In the genomic region with DNA sequence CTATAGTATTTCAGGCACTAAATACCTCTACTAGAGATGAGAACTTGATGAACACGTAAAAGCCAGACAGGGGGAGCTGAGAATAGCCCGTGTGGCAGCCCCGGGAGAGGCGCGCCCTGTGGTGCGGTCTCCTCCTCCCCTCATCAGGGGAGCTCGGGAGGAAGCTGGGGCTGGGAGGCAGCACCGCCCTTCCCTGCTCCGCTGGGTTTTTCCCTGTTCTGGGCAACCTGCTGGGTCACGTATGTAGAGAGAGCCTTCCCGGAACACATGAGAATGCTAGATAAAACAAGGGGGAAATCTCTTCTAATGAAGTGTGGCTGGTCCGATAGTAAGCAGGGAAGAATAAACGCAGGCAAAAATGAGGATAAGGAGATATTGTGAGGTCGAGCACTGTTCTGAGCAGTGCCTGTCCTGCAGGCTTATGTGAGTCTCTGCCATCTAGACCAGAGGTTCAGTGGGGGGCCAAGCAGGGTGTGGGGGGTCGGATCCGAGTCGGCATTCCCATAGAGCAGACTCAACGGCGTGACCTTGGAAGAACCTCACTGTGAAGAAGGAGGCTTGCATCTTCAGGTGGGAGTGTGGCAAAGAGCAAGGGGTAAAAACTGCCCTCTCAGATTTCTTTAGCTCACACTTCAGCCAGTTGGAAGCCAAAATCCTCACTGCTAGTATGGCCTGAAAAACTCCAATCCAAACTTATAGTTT, we compare ENCODE assay signal across 11 cellular contexts. TPM values are rescaled to one million over a fixed set of nuclear protein-coding genes. Genes with fewer than 3 reads are reported as not detected.
DNase-seq lines count a peak whose midpoint lies in the region; ATAC-seq and TF ChIP-seq lines count a peak whose summit lies in the region.
"Had no signal": no experiment of that assay in that cellular context is flagged by ENCODE, and none has a peak within 500 bp of the region (broad histone marks: within the 10 kb centered on the region; RNA-seq: fewer than 3 reads in every experiment).

No MANE protein-coding gene starts in this region.

- H3K9me2 ChIP-seq in GM23338 (ENCODE audit: insufficient read depth) = no peaks in the 10 kb centered on the region
- no peaks in the 10 kb centered on the region for H3K9me2 ChIP-seq in PC-3 (replicated peaks; ENCODE audit: low read length)

- BruUV-seq in PC-3 (replicated peaks; lab: Mats Ljungman, UMichigan) = no TSS peak

- intact Hi-C loops in heart right ventricle (cut with DNase I) (no loop called here), PC-3 (cut with micrococcal nuclease) (no loop called here)

- H3K27ac ChIP-seq in GM23338 (ENCODE audit: low read depth) = no peak overlapping the region
- peak overlapping the region in 9 of 10 donors; percentile 14 to 74 (median 42) for H3K27ac ChIP-seq in heart right ventricle
- no peak overlapping the region for H3K27ac ChIP-seq in PC-3 (ENCODE audit: low read length)

- H3K4me1 Mint-ChIP-seq in GM23338 = peaks cover 19% of the 10 kb centered on the region

- no peak overlapping the region for H3K4me3 Mint-ChIP-seq in GM23338

- H3K9me3 ChIP-seq in heart right ventricle (peaks cover 0 to 21% (median 5%) of the 10 kb centered on the region in 11 donors), PC-3 (ENCODE audit: low read length) (no peaks in the 10 kb centered on the region)

- CTCF ChIA-PET in PC-3 (lab: Charles Lee) = no interaction called here

- no peaks in the 10 kb centered on the region for H3K9me3 Mint-ChIP-seq in GM23338

- no peak overlapping the region for H3K9ac ChIP-seq in PC-3 (ENCODE audit: low read length)

- H3K27me3 ChIP-seq in GM23338 (ENCODE audit: insufficient read depth) = no peaks in the 10 kb centered on the region
- H3K27me3 ChIP-seq in heart right ventricle = peaks cover 0 to 20% (median 0%) of the 10 kb centered on the region in 7 donors
- no peaks in the 10 kb centered on the region for H3K27me3 ChIP-seq in PC-3 (ENCODE audit: low read length)
- H3K27me3 ChIP-seq: dorsolateral prefrontal cortex had no signal

- H3K4me2 ChIP-seq in GM23338 (no peak overlapping the region), PC-3 (ENCODE audit: low read length) (no peak overlapping the region)

- TF ChIP-seq CTCF in GM23338 (conservative IDR thresholded peaks at IDR 0.05; ENCODE audit: low read depth in 2 of 2) (no peak), heart right ventricle (IDR thresholded peaks at IDR 0.05) (peak in 3 of 9 donors; percentile 17 to 31 (median 18)), PC-3 (conservative IDR thresholded peaks at IDR 0.05; ENCODE audit: low read depth, low read length) (no peak)

- H3F3A ChIP-seq in GM23338 (replicated peaks; ENCODE audit: low read depth) (no peaks in the 10 kb centered on the region), PC-3 (ENCODE audit: low read length, unreplicated experiment) (no peaks in the 10 kb centered on the region)

- no peak overlapping the region for H3K27ac Mint-ChIP-seq in GM23338

- peak; percentile 87 for ATAC-seq in GM23338
- ATAC-seq in heart right ventricle = peak; percentile 50 to 86 (median 81)
- ATAC-seq in PC-3 = no peak

- H3K36me3 ChIP-seq in GM23338 (ENCODE audit: insufficient read depth) (no peaks in the 10 kb centered on the region), heart right ventricle (no peaks in the 10 kb centered on the region), PC-3 (ENCODE audit: low read depth, low read length) (no peaks in the 10 kb centered on the region)

- POLR2A ChIA-PET in PC-3 (lab: Charles Lee; ENCODE audit: unreplicated experiment) = no interaction called here

- WGBS in heart right ventricle, 2 donors = 10 to 14% methylated on average over 19 of the region's 19 CpGs

- H3K4me3 ChIP-seq in GM23338 = no peak overlapping the region
- peak overlapping the region in 6 of 10 donors; percentile 10 to 43 (median 26) for H3K4me3 ChIP-seq in heart right ventricle
- H3K4me3 ChIP-seq in PC-3 (ENCODE audit: low read length) = no peak overlapping the region

- H3K4me1 ChIP-seq in GM23338 (ENCODE audit: insufficient read depth) (peaks cover 2% of the 10 kb centered on the region; the same call in 1 of the 2 replicates), heart right ventricle (peaks cover 12 to 59% (median 40%) of the 10 kb centered on the region in 9 donors), PC-3 (ENCODE audit: insufficient read depth, low read length) (no peaks in the 10 kb centered on the region; the same call in 1 of the 2 replicates)

- DNase-seq in GM23338 (ENCODE audit: low spot score) (peak; percentile 47), NCI-H226 (peak; percentile 42), heart right ventricle (peak; percentile 44 to 51), retina (peak; percentile 21), SIG-M5 treated with dmso at 0.1 percent for 504 hours (lab: John Stamatoyannopoulos, UW; ENCODE audit: unreplicated experiment) (no peak), PC-3 (no peak)
- no peak for DNase-seq in effector CD4-positive, alpha-beta T cell
- DNase-seq: dorsolateral prefrontal cortex, kidney glomerular epithelial cell, NCI-H2029 treated with DMSO at 0.1 percent for 48 hours, substantia nigra had no signal

- no peaks in the 10 kb centered on the region; the same call in 1 of the 2 replicates for H4K20me1 ChIP-seq in GM23338 (replicated peaks; ENCODE audit: insufficient read depth)
- H4K20me1 ChIP-seq in PC-3 (ENCODE audit: low read length) = no peaks in the 10 kb centered on the region

- H2AFZ ChIP-seq in GM23338 = no peak overlapping the region
- no peak overlapping the region for H2AFZ ChIP-seq in PC-3 (ENCODE audit: low read length)

- no peaks in the 10 kb centered on the region for H3K36me3 Mint-ChIP-seq in GM23338 (ENCODE audit: low read depth)

- peaks cover 8% of the 10 kb centered on the region for H3K27me3 Mint-ChIP-seq in GM23338 (ENCODE audit: insufficient read depth, low read depth, poor library complexity)

- H3K79me2 ChIP-seq in GM23338 (replicated peaks; ENCODE audit: insufficient read depth) (no peaks in the 10 kb centered on the region), PC-3 (ENCODE audit: low read length) (no peaks in the 10 kb centered on the region)

TF ChIP-seq in GM23338, 12 proteins besides CTCF, POLR2A, EP300 and RAD21:
- TF ChIP-seq STAT1 (IDR thresholded peaks at IDR 0.05; ENCODE audit: unreplicated experiment) (no peak), ETS1 (IDR thresholded peaks at IDR 0.05) (no peak), ZNF331 (CRISPR knock-in tag; IDR thresholded peaks at IDR 0.05; ENCODE audit: low read depth) (no peak), REST (IDR thresholded peaks at IDR 0.05; ENCODE audit: unreplicated experiment) (no peak), NANOG (IDR thresholded peaks at IDR 0.05; ENCODE audit: borderline replicate concordance) (no peak)

RNA-seq across cellular contexts. Expression of gene RPS6KA2, which starts 13.4 kb away (rescaled TPM):
- total RNA-seq in GM23338 (2014; rRNA removed; shearing (Covaris generic)) = 25.3 and 25.6 TPM in 2 replicates
- polyA plus RNA-seq in GM23338 (2016; fragmentation: Nextera tagmentation; extraction: Ambion mirVana) (9.4 and 12.5 TPM in 2 replicates), heart right ventricle (10 to 100 TPM; 20.3 to 65.2 TPM)
- total RNA-seq in heart right ventricle (10 to 100 TPM; 47.7 to 91.4 (median 76.0) TPM), PC-3 (2014; rRNA removed) (5.1 and 7.9 TPM in 2 replicates)

RNA-seq across cellular contexts. Expression of gene RAMACL, which starts 54.0 kb away (rescaled TPM):
- total RNA-seq in GM23338 (2014; rRNA removed; shearing (Covaris generic)) = 4.0 and 4.2 TPM in 2 replicates
- polyA plus RNA-seq in GM23338 (2016; fragmentation: Nextera tagmentation; extraction: Ambion mirVana) (0.61 and 0.68 TPM in 2 replicates), heart right ventricle (under 1 TPM; 0.20 to 0.29 TPM)
- total RNA-seq in heart right ventricle (1 to 10 TPM in 4 of 10 donors, under 1 TPM in 6; 0.25 to 2.4 (median 0.74) TPM), PC-3 (2014; rRNA removed) (0.26 and 0.92 TPM in 2 replicates)

Comparison
In these comparisons a context has a peak if more than half of its experiments do, and no peak if none do; other contexts are left out.
1. DNase-seq: peak in GM23338 (single experiment), NCI-H226 (single experiment), heart right ventricle (2 of 2) and retina (single experiment); none in SIG-M5 treated with dmso at 0.1 percent for 504 hours (single experiment), PC-3 (single experiment) and effector CD4-positive, alpha-beta T cell (single experiment).
2. H3K27ac ChIP-seq: peak in heart right ventricle (9 of 10); none in GM23338 (single experiment) and PC-3 (single experiment).
3. H3K4me3 ChIP-seq: peak in heart right ventricle (6 of 10); none in GM23338 (single experiment) and PC-3 (single experiment).